14 cellular contexts compared by ENCODE assay signal in genomic region chr4:110139815-110140214, GRCh38.
"Had no signal": no experiment of that assay in that cellular context is flagged by ENCODE, and none has a peak within 500 bp of the region (broad histone marks: within the 10 kb centered on the region; RNA-seq: fewer than 3 reads in every experiment).

No MANE protein-coding gene starts in this region.

- H3K36me3 ChIP-seq: left lung, pancreas had no signal

- H3K4me3 Mint-ChIP-seq: activated CD4-positive, alpha-beta T cell treated with anti-CD3 and anti-CD28 coated beads, Interleukin-2, amount 10 ng/mL, durations not matched to agents 24 days and 14 days; activated CD8-positive, alpha-beta T cell treated with anti-CD3 and anti-CD28 coated beads for 36 hours; activated naive CD8-positive, alpha-beta T cell treated with anti-CD3 and anti-CD28 coated beads, Interleukin-2, amount 10 ng/mL, durations not matched to agents 7 days and 5 days; activated T-helper 17 cell treated with anti-CD3 and anti-CD28 coated beads, Interleukin-2, amount 50 U/mL, for 72 hours; stimulated activated naive B cell treated with anti-CD40 and anti-IgM and Interleukin-4, amounts not matched to agents 10 μg/mL and 1 μg/mL and 100 μg/mL, for 72 hours; T-helper 2 cell treated with Interferon-gamma antibody and Interleukin-4, amounts not matched to agents 5 μg/mL and 100 μg/mL, for 36 hours had no signal

- H3K27me3 Mint-ChIP-seq: activated CD4-positive, alpha-beta T cell treated with anti-CD3 and anti-CD28 coated beads, Interleukin-2, amount 10 ng/mL, durations not matched to agents 24 days and 14 days; activated CD8-positive, alpha-beta T cell treated with anti-CD3 and anti-CD28 coated beads for 36 hours; activated naive CD8-positive, alpha-beta T cell treated with anti-CD3 and anti-CD28 coated beads, Interleukin-2, amount 10 ng/mL, durations not matched to agents 7 days and 5 days; activated T-helper 17 cell treated with anti-CD3 and anti-CD28 coated beads, Interleukin-2, amount 50 U/mL, for 72 hours had no signal

- H3K4me1 ChIP-seq: body of pancreas, left lung had no signal

- ATAC-seq: activated CD8-positive, alpha-beta T cell treated with anti-CD3 and anti-CD28 coated beads for 36 hours; activated T-helper 17 cell treated with anti-CD3 and anti-CD28 coated beads, Interleukin-2, amount 50 U/mL, for 72 hours; body of pancreas; left lung; pancreas; stimulated activated naive B cell treated with anti-CD40 and anti-IgM and Interleukin-4, amounts not matched to agents 10 μg/mL and 1 μg/mL and 100 μg/mL, for 72 hours had no signal

- H3K4me3 ChIP-seq: body of pancreas, left lung, pancreas had no signal

- H3K36me3 Mint-ChIP-seq: stimulated activated naive B cell treated with anti-CD40 and anti-IgM and Interleukin-4, amounts not matched to agents 10 μg/mL and 1 μg/mL and 100 μg/mL, for 72 hours had no signal

- H3K27ac Mint-ChIP-seq: activated CD4-positive, alpha-beta T cell treated with anti-CD3 and anti-CD28 coated beads, Interleukin-2, amount 10 ng/mL, durations not matched to agents 24 days and 14 days; activated CD8-positive, alpha-beta T cell treated with anti-CD3 and anti-CD28 coated beads for 36 hours; activated naive CD8-positive, alpha-beta T cell treated with anti-CD3 and anti-CD28 coated beads, Interleukin-2, amount 10 ng/mL, durations not matched to agents 7 days and 5 days; activated T-helper 17 cell treated with anti-CD3 and anti-CD28 coated beads, Interleukin-2, amount 50 U/mL, for 72 hours; stimulated activated naive B cell treated with anti-CD40 and anti-IgM and Interleukin-4, amounts not matched to agents 10 μg/mL and 1 μg/mL and 100 μg/mL, for 72 hours; T-helper 2 cell treated with Interferon-gamma antibody and Interleukin-4, amounts not matched to agents 5 μg/mL and 100 μg/mL, for 36 hours had no signal

- DNase-seq: activated CD4-positive, alpha-beta T cell treated with anti-CD3 and anti-CD28 coated beads, Interleukin-2, amount 10 ng/mL, durations not matched to agents 24 days and 14 days; activated CD8-positive, alpha-beta T cell treated with anti-CD3 and anti-CD28 coated beads for 36 hours; activated naive CD4-positive, alpha-beta T cell; activated naive CD8-positive, alpha-beta T cell treated with anti-CD3 and anti-CD28 coated beads, Interleukin-2, amount 10 ng/mL, durations not matched to agents 7 days and 5 days; activated T-cell treated with anti-CD3 and anti-CD28 coated beads, Interleukin-2, amount 50 U/mL, for 1 hour; body of pancreas; foreskin fibroblast; hippocampal formation; left lung; pancreas; stimulated activated naive B cell treated with anti-CD40 and anti-IgM and Interleukin-4, amounts not matched to agents 10 μg/mL and 1 μg/mL and 100 μg/mL, for 72 hours had no signal

- H3K9me3 ChIP-seq: body of pancreas, left lung, pancreas had no signal

- H3K27ac ChIP-seq: body of pancreas, epithelial cell of prostate, left lung, pancreas had no signal

- H3K27me3 ChIP-seq: body of pancreas, left lung, pancreas had no signal

- H3K4me1 Mint-ChIP-seq: activated T-helper 17 cell treated with anti-CD3 and anti-CD28 coated beads, Interleukin-2, amount 50 U/mL, for 72 hours; stimulated activated naive B cell treated with anti-CD40 and anti-IgM and Interleukin-4, amounts not matched to agents 10 μg/mL and 1 μg/mL and 100 μg/mL, for 72 hours had no signal

- H3K9me3 Mint-ChIP-seq: activated CD4-positive, alpha-beta T cell treated with anti-CD3 and anti-CD28 coated beads, Interleukin-2, amount 10 ng/mL, durations not matched to agents 24 days and 14 days; activated CD8-positive, alpha-beta T cell treated with anti-CD3 and anti-CD28 coated beads for 36 hours; activated naive CD8-positive, alpha-beta T cell treated with anti-CD3 and anti-CD28 coated beads, Interleukin-2, amount 10 ng/mL, durations not matched to agents 7 days and 5 days; activated T-helper 17 cell treated with anti-CD3 and anti-CD28 coated beads, Interleukin-2, amount 50 U/mL, for 72 hours; stimulated activated naive B cell treated with anti-CD40 and anti-IgM and Interleukin-4, amounts not matched to agents 10 μg/mL and 1 μg/mL and 100 μg/mL, for 72 hours; T-helper 2 cell treated with Interferon-gamma antibody and Interleukin-4, amounts not matched to agents 5 μg/mL and 100 μg/mL, for 36 hours had no signal
